ENCODE assay signal across 16 cellular contexts in the genomic region with DNA sequence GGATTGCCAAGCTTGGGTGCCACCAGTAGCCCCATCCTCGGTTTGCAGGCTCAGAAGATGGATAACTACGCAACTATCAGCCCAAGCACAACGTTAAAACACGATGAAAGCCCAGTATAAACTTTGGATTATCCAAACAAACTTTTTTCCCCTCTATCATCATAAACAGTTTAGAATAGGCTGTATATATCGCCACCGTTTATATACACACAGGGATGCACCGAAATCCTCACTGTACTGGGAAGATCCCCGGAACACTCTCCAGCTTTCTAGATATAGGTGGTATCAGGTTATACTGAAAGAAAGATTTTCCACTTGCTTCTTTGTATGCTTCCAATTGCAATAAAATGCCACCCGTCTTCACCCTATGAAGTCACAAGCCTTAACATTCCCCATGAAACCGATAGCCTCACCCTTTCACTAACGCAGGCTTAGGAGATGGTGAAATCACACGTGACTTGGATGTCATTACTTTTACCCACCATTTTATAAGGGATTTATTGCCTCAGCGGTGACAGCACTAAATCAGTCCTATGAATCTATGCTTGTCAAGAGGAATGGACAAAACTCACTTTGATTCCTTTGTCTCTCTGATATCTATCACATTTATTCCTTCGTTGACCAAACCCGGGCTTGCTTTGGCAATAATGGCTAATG.
DNase-seq lines count a peak whose midpoint lies in the region; ATAC-seq lines count a peak whose summit lies in the region.
"Had no signal": no experiment of that assay in that cellular context is flagged by ENCODE, and none has a peak within 500 bp of the region (broad histone marks: within the 10 kb centered on the region; RNA-seq: fewer than 3 reads in every experiment).

No MANE protein-coding gene starts in this region.

- H3K4ac ChIP-seq in mesendoderm (ENCODE audit: low read depth, low read length), result peak overlapping the region; percentile 28

- H3K4me2 ChIP-seq in mesendoderm (ENCODE audit: low read length), result no peak overlapping the region

- DNase-seq in NCI-H345 (lab: John Stamatoyannopoulos, UW) (peak; percentile 54), NCI-H345 treated with DMSO at 0.1 percent for 48 hours (lab: John Stamatoyannopoulos, UW; ENCODE audit: unreplicated experiment) (no peak), NCI-H69 (lab: John Stamatoyannopoulos, UW) (peak; percentile 40), mesendoderm (no peak), HCEC 1CT (no peak)
- DNase-seq in stimulated activated effector memory CD8-positive, alpha-beta T cell treated with anti-CD3 and anti-CD28 coated beads, Interleukin-12 subunit alpha, Interleukin-12 subunit beta, amount 100 ng/mL, for 72 hours (ENCODE audit: low spot score in 2 of 2), result no peak
- DNase-seq: activated CD4-positive, alpha-beta T cell treated with anti-CD3 and anti-CD28 coated beads, Interleukin-2, amount 10 ng/mL, durations not matched to agents 7 days and 5 days; activated naive CD4-positive, alpha-beta T cell treated with anti-CD3 and anti-CD28 coated beads, Interleukin-2, amount 10 ng/mL, durations not matched to agents 7 days and 5 days; stimulated activated CD4-positive, alpha-beta T cell treated with anti-CD3 and anti-CD28 coated beads, Interleukin-2, amount 100 ng/mL, for 24 hours; stimulated activated naive CD8-positive, alpha-beta T cell treated with anti-CD3 and anti-CD28 coated beads, Interleukin-15, amount 100 ng/mL, for 72 hours; T-cell had no signal

- H3K18ac ChIP-seq in mesendoderm (ENCODE audit: low read length), result no peak overlapping the region

- no CpG with 5 or more reads among the region's 15 CpGs for WGBS in mesendoderm (ENCODE audit: extremely low coverage, insufficient coverage, low lambda C conversion rate)

- H4K5ac ChIP-seq in mesendoderm (ENCODE audit: low read length), result no peak overlapping the region

- no peak overlapping the region for H2BK5ac ChIP-seq in mesendoderm (ENCODE audit: low read length)

- H3K36me3 Mint-ChIP-seq in stimulated activated effector memory CD8-positive, alpha-beta T cell treated with anti-CD3 and anti-CD28 coated beads, Interleukin-12 subunit alpha, Interleukin-12 subunit beta, amount 100 ng/mL, for 72 hours, result peaks cover 8% of the 10 kb centered on the region

- no peak overlapping the region for H3K23ac ChIP-seq in mesendoderm (ENCODE audit: low read length)

- H3K9me3 Mint-ChIP-seq in stimulated activated effector memory CD8-positive, alpha-beta T cell treated with anti-CD3 and anti-CD28 coated beads, Interleukin-12 subunit alpha, Interleukin-12 subunit beta, amount 100 ng/mL, for 72 hours, result peaks cover 4% of the 10 kb centered on the region

- no peaks in the 10 kb centered on the region for H3K36me3 ChIP-seq in mesendoderm (ENCODE audit: control insufficient read depth, insufficient read depth, low read length)
- H3K36me3 ChIP-seq: BE2C, HAP-1, upper lobe of left lung had no signal

- no peak overlapping the region for H3K27ac ChIP-seq in mesendoderm (ENCODE audit: low read depth, low read length)
- H3K27ac ChIP-seq: upper lobe of left lung had no signal

- no peak overlapping the region for H2AK5ac ChIP-seq in mesendoderm (ENCODE audit: low read length)

- H3K27me3 ChIP-seq in mesendoderm (ENCODE audit: insufficient read depth, low read length, poor library complexity), result no peaks in the 10 kb centered on the region
- H3K27me3 ChIP-seq: BE2C, upper lobe of left lung had no signal

- H3K27ac Mint-ChIP-seq in stimulated activated effector memory CD8-positive, alpha-beta T cell treated with anti-CD3 and anti-CD28 coated beads, Interleukin-12 subunit alpha, Interleukin-12 subunit beta, amount 100 ng/mL, for 72 hours, result peak overlapping the region; percentile 81
- H3K27ac Mint-ChIP-seq: activated CD4-positive, alpha-beta T cell treated with anti-CD3 and anti-CD28 coated beads, Interleukin-2, amount 10 ng/mL, durations not matched to agents 7 days and 5 days; activated naive CD4-positive, alpha-beta T cell treated with anti-CD3 and anti-CD28 coated beads, Interleukin-2, amount 10 ng/mL, durations not matched to agents 7 days and 5 days; T-cell had no signal

- H4K8ac ChIP-seq in mesendoderm (ENCODE audit: low read depth, low read length), result no peak overlapping the region

- no peak overlapping the region for H3K56ac ChIP-seq in mesendoderm (ENCODE audit: low read length)

- no peaks in the 10 kb centered on the region for H3K79me2 ChIP-seq in mesendoderm (ENCODE audit: control insufficient read depth, insufficient read depth, low read length)

- H3K4me3 Mint-ChIP-seq in stimulated activated effector memory CD8-positive, alpha-beta T cell treated with anti-CD3 and anti-CD28 coated beads, Interleukin-12 subunit alpha, Interleukin-12 subunit beta, amount 100 ng/mL, for 72 hours, result no peak overlapping the region
- H3K4me3 Mint-ChIP-seq: activated CD4-positive, alpha-beta T cell treated with anti-CD3 and anti-CD28 coated beads, Interleukin-2, amount 10 ng/mL, durations not matched to agents 7 days and 5 days; activated naive CD4-positive, alpha-beta T cell treated with anti-CD3 and anti-CD28 coated beads, Interleukin-2, amount 10 ng/mL, durations not matched to agents 7 days and 5 days; stimulated activated naive CD8-positive, alpha-beta T cell treated with anti-CD3 and anti-CD28 coated beads, Interleukin-15, amount 100 ng/mL, for 72 hours; T-cell had no signal

- H3K4me1 Mint-ChIP-seq in stimulated activated effector memory CD8-positive, alpha-beta T cell treated with anti-CD3 and anti-CD28 coated beads, Interleukin-12 subunit alpha, Interleukin-12 subunit beta, amount 100 ng/mL, for 72 hours, result peaks cover 52% of the 10 kb centered on the region

- no peaks in the 10 kb centered on the region for H3K79me1 ChIP-seq in mesendoderm (ENCODE audit: low read length)

- no peak overlapping the region for H3K4me3 ChIP-seq in mesendoderm (ENCODE audit: low read length)
- H3K4me3 ChIP-seq: HAP-1, upper lobe of left lung had no signal

- H2BK120ac ChIP-seq in mesendoderm (ENCODE audit: low read depth, low read length), result no peak overlapping the region

- H3K4me1 ChIP-seq in mesendoderm (ENCODE audit: control insufficient read depth, low read depth, low read length), result no peaks in the 10 kb centered on the region

- H3K9ac ChIP-seq in mesendoderm (ENCODE audit: low read length), result no peak overlapping the region

- no peak for ATAC-seq in stimulated activated effector memory CD8-positive, alpha-beta T cell treated with anti-CD3 and anti-CD28 coated beads, Interleukin-12 subunit alpha, Interleukin-12 subunit beta, amount 100 ng/mL, for 72 hours
- no peak for ATAC-seq in HG02642 (IDR thresholded peaks at IDR 0.05; ENCODE audit: poor library complexity, unreplicated experiment)
- no peak for ATAC-seq in HG03378 (IDR thresholded peaks at IDR 0.05; ENCODE audit: unreplicated experiment)
- ATAC-seq: stimulated activated naive CD8-positive, alpha-beta T cell treated with anti-CD3 and anti-CD28 coated beads, Interleukin-15, amount 100 ng/mL, for 72 hours; T-cell had no signal

- H2BK15ac ChIP-seq in mesendoderm (replicated peaks; ENCODE audit: low read depth), result no peak overlapping the region

Comparison
In these comparisons a context has a peak if more than half of its experiments do, and no peak if none do; other contexts are left out.
1. DNase-seq: peak in NCI-H345 (single experiment) and NCI-H69 (single experiment); none in NCI-H345 treated with DMSO at 0.1 percent for 48 hours (single experiment), mesendoderm (single experiment), stimulated activated effector memory CD8-positive, alpha-beta T cell treated with anti-CD3 and anti-CD28 coated beads, Interleukin-12 subunit alpha, Interleukin-12 subunit beta, amount 100 ng/mL, for 72 hours (0 of 2) and HCEC 1CT (single experiment).